Comparison of ENCODE assay signal across 13 cellular contexts in the genomic region with DNA sequence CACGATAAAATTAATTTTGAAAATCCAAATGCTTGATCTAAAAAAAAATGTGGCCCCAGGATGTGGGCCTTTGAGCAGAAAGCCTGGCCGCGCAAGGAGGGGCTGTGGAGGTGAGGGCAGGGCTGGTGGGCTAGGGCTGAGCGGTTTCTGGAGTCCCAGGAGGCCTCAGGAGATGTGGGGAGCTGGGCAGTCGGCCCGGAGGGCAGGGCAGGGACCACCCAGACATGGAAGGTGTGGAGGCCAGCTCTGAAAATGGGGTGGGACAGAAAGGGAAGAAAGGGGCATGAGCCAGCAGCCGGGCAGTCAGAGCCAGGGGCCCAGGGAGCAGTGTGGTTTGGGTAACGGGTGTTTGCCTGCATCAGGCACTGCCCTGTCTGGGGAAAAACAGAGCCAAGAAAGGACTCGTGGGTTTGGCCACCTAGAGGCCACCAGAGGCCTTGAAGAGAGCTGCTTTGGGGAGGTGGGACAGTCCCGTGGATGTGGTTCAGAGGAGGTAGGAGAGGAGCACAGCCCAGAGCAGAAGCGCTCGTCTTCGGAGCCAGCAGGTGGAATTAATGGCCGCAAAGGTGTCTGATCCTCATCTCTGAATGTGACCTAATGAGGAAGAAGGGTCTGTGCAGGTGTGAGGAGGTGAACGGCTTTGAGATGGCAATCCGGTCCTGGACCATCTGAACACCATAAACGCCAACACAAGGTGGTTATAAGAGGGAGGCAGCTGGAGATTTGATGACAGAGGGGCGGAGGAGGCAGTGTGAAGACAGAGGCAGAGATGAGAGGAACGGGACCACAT. TPM values are rescaled to one million over a fixed set of nuclear protein-coding genes. Genes with fewer than 3 reads are reported as not detected.
DNase-seq lines count a peak whose midpoint lies in the region; ATAC-seq and TF ChIP-seq lines count a peak whose summit lies in the region.
"Had no signal": no experiment of that assay in that cellular context is flagged by ENCODE, and none has a peak within 500 bp of the region (broad histone marks: within the 10 kb centered on the region; RNA-seq: fewer than 3 reads in every experiment).

No MANE protein-coding gene starts in this region.

- no peak for TF ChIP-seq CTCF in breast epithelium (IDR thresholded peaks at IDR 0.05)
- TF ChIP-seq CTCF in mammary epithelial cell (conservative IDR thresholded peaks at IDR 0.05 in 1 of 2, IDR thresholded peaks at IDR 0.05 in 1 of 2; ENCODE audit: extremely low read depth in 1 of 2, insufficient read depth in 1 of 2, low read depth in 1 of 2, low read length in 2 of 2), result no peak
- peak; percentile 9; the same call in 1 of the 2 replicates for TF ChIP-seq CTCF in OCI-LY3 (IDR thresholded peaks at IDR 0.05; ENCODE audit: low read depth, low read length)
- TF ChIP-seq CTCF in epithelial cell of esophagus (IDR thresholded peaks at IDR 0.05; ENCODE audit: insufficient read depth, low read depth, low read length, missing control alignments), result peak; percentile 19
- TF ChIP-seq CTCF in stomach (IDR thresholded peaks at IDR 0.05), result no peak

- TF ChIP-seq EP300 in stomach (IDR thresholded peaks at IDR 0.05), result no peak

- H3K9me3 Mint-ChIP-seq in effector memory CD8-positive, alpha-beta T cell, result peaks cover 0 to 4% of the 10 kb centered on the region in 2 donors

- peaks cover 0 to 55% of the 10 kb centered on the region in 2 donors for H3K27me3 ChIP-seq in breast epithelium
- H3K27me3 ChIP-seq in mammary epithelial cell (ENCODE audit: insufficient read depth, low read length), result peaks cover 13% of the 10 kb centered on the region
- 0 out of 2 replicates have a peak, but pooled peaks cover 5% of the 10 kb centered on the region for H3K27me3 ChIP-seq in OCI-LY3 (ENCODE audit: low read depth, low read length)
- H3K27me3 ChIP-seq in stomach, result peaks cover 0 to 24% (median 0%) of the 10 kb centered on the region in 3 donors
- H3K27me3 ChIP-seq: BE2C, heart left ventricle, tibial nerve had no signal

- no peak overlapping the region for H3K4me3 Mint-ChIP-seq in effector memory CD8-positive, alpha-beta T cell

- H3K79me2 ChIP-seq in mammary epithelial cell (ENCODE audit: insufficient read depth, low read length) (no peaks in the 10 kb centered on the region), OCI-LY3 (ENCODE audit: low read length) (no peaks in the 10 kb centered on the region)

- dilution Hi-C loops in mammary epithelial cell (cut with HindIII; ENCODE audit: low sequenced_read_pairs), result no loop called here

- H3K27ac ChIP-seq in breast epithelium (no peak overlapping the region), mammary epithelial cell (ENCODE audit: insufficient read depth, low read depth, low read length) (no peak overlapping the region), OCI-LY3 (ENCODE audit: low read length) (no peak overlapping the region), stomach (no peak overlapping the region)
- H3K27ac ChIP-seq: heart left ventricle, tibial nerve had no signal

- in situ Hi-C loops in mammary epithelial cell (cut with MboI; ENCODE audit: low sequenced_read_pairs in 2 of 2), result no loop called here

- H3K9me3 ChIP-seq in breast epithelium (peaks cover 7 to 10% of the 10 kb centered on the region in 2 donors), mammary epithelial cell (replicated peaks; ENCODE audit: insufficient read depth, low read length) (peaks cover 7% of the 10 kb centered on the region), OCI-LY3 (ENCODE audit: insufficient read depth, low read length) (no peaks in the 10 kb centered on the region), stomach (peaks cover 0 to 10% (median 8%) of the 10 kb centered on the region in 4 donors)

- WGBS in mammary epithelial cell (ENCODE audit: low coverage, missing lambda C conversion rate), result 85% methylated on average over 19 of the region's 19 CpGs
- 80 to 86% (median 81%) methylated on average over 19 of the region's 19 CpGs for WGBS in stomach, 5 donors

- DNase-seq in breast epithelium (ENCODE audit: low spot score in 2 of 2) (peak; percentile 11 to 20), mammary epithelial cell (no peak), epithelial cell of esophagus (ENCODE audit: low read depth) (no peak), stomach (peak; percentile 10), superior temporal gyrus (ENCODE audit: extremely low spot score) (no peak)
- DNase-seq in effector memory CD8-positive, alpha-beta T cell, result no peak
- no peak for DNase-seq in stimulated activated CD4-positive, alpha-beta T cell treated with anti-CD3 and anti-CD28 coated beads, Interleukin-4, amount 100 ng/mL, for 1 hour
- DNase-seq: NCI-H524 treated with DMSO at 0.1 percent for 48 hours, SIG-M5 had no signal

- H3K4me3 ChIP-seq in breast epithelium (no peak overlapping the region), mammary epithelial cell (replicated peaks in 1 of 3; ENCODE audit: insufficient read depth in 1 of 3, low read depth in 2 of 3, low read length in 3 of 3) (no peak overlapping the region), OCI-LY3 (ENCODE audit: low read length) (no peak overlapping the region), epithelial cell of esophagus (ENCODE audit: low read length) (no peak overlapping the region), stomach (no peak overlapping the region)
- H3K4me3 ChIP-seq: heart left ventricle, tibial nerve had no signal

- H3K4me2 ChIP-seq in mammary epithelial cell (ENCODE audit: insufficient read depth, low read depth, low read length), result no peak overlapping the region
- H3K4me2 ChIP-seq in OCI-LY3 (ENCODE audit: low read length), result no peak overlapping the region

- peaks cover 0 to 6% of the 10 kb centered on the region in 2 donors for H3K4me1 ChIP-seq in breast epithelium
- peaks cover 16% of the 10 kb centered on the region for H3K4me1 ChIP-seq in mammary epithelial cell (ENCODE audit: insufficient read depth, low read length)
- no peaks in the 10 kb centered on the region for H3K4me1 ChIP-seq in OCI-LY3 (ENCODE audit: low read length)
- H3K4me1 ChIP-seq in stomach, result peaks cover 13 to 22% (median 18%) of the 10 kb centered on the region in 4 donors

- H4K20me1 ChIP-seq in mammary epithelial cell (ENCODE audit: insufficient read depth, low read length) (no peaks in the 10 kb centered on the region), OCI-LY3 (ENCODE audit: insufficient read depth, low read length) (no peaks in the 10 kb centered on the region)

- BruUV-seq in mammary epithelial cell (replicated peaks; lab: Mats Ljungman, UMichigan), result no TSS peak

- H3K4me1 Mint-ChIP-seq in effector memory CD8-positive, alpha-beta T cell (ENCODE audit: low read depth in 2 of 2), result peaks cover 5 to 9% of the 10 kb centered on the region in 2 donors

- H3K36me3 ChIP-seq in breast epithelium (no peaks in the 10 kb centered on the region), mammary epithelial cell (ENCODE audit: insufficient read depth, low read length) (no peaks in the 10 kb centered on the region), OCI-LY3 (replicated peaks; ENCODE audit: low read depth, low read length) (no peaks in the 10 kb centered on the region), stomach (no peaks in the 10 kb centered on the region)
- H3K36me3 ChIP-seq: BE2C, heart left ventricle, tibial nerve had no signal

- H3K9ac ChIP-seq in mammary epithelial cell (ENCODE audit: insufficient read depth, low read length), result no peak overlapping the region
- no peak overlapping the region for H3K9ac ChIP-seq in OCI-LY3 (ENCODE audit: low read length)

- ATAC-seq in effector memory CD8-positive, alpha-beta T cell (replicated peaks), result no peak
- ATAC-seq: heart left ventricle had no signal

- TF ChIP-seq POLR2A in breast epithelium (IDR thresholded peaks at IDR 0.05) (no peak), stomach (IDR thresholded peaks at IDR 0.05) (no peak)

- intact Hi-C loops in breast epithelium (cut with DNase I; ENCODE audit: low total_unique reads) (no loop called here), mammary epithelial cell (cut with micrococcal nuclease) (no loop called here), stomach (cut with DNase I; ENCODE audit: low total_unique reads) (no loop called here)

- CTCF ChIA-PET in mammary epithelial cell (lab: Charles Lee; ENCODE audit: low non-redundant PET), result no interaction called here

- no peaks in the 10 kb centered on the region for H3K36me3 Mint-ChIP-seq in effector memory CD8-positive, alpha-beta T cell (ENCODE audit: insufficient read depth)

- no peak overlapping the region for H2AFZ ChIP-seq in mammary epithelial cell (ENCODE audit: low read depth, low read length)
- H2AFZ ChIP-seq in OCI-LY3 (ENCODE audit: low read depth, low read length), result no peak overlapping the region

- H3K27me3 Mint-ChIP-seq in effector memory CD8-positive, alpha-beta T cell, result peaks cover 57 to 68% of the 10 kb centered on the region in 2 donors

- H3K27ac Mint-ChIP-seq in effector memory CD8-positive, alpha-beta T cell, result no peak overlapping the region

RNA-seq across cellular contexts. Expression of a gene that starts 50.2 kb away (rescaled TPM):
- 10 to 100 TPM; 13.6 to 65.7 (median 65.2) TPM for total RNA-seq in breast epithelium
- under 1 TPM in 1 of 2 donors, not detected in 1; under 0.01 TPM for total RNA-seq in mammary epithelial cell
- polyA plus RNA-seq in mammary epithelial cell, result 0.01 TPM
- not detected for polyA minus RNA-seq in mammary epithelial cell
- total RNA-seq in stomach, result 100 to 1,000 TPM in 1 of 5 donors, 10 to 100 TPM in 3, 1 to 10 TPM in 1; 5.2 to 164 (median 29.2) TPM
- polyA plus RNA-seq in stomach, result 1 to 10 TPM; 3.8 to 9.6 (median 5.2) TPM

Comparison
In these comparisons a context has a peak if more than half of its experiments do, and no peak if none do; other contexts are left out.
1. DNase-seq: peak in breast epithelium (2 of 2) and stomach (single experiment); none in mammary epithelial cell (single experiment), epithelial cell of esophagus (single experiment), effector memory CD8-positive, alpha-beta T cell (0 of 3), stimulated activated CD4-positive, alpha-beta T cell treated with anti-CD3 and anti-CD28 coated beads, Interleukin-4, amount 100 ng/mL, for 1 hour (single experiment) and superior temporal gyrus (single experiment).
2. RNA of a gene that starts 50.2 kb away (total RNA-seq): 13.6 to 65.7 TPM in breast epithelium and 5.2 to 164 TPM in stomach; under 0.01 TPM in mammary epithelial cell; every median in the first group is over 4 times any median in the second.
3. CTCF ChIP-seq: peak in OCI-LY3 (single experiment) and epithelial cell of esophagus (single experiment); none in breast epithelium (0 of 3), mammary epithelial cell (0 of 2) and stomach (0 of 7).